8 cellular contexts compared by ENCODE assay signal in genomic region chr3:901953-902778, GRCh38.
DNase-seq lines count a peak whose midpoint lies in the region; ATAC-seq and TF ChIP-seq lines count a peak whose summit lies in the region.

No MANE protein-coding gene starts in this region.

- ATAC-seq in GM18868 (IDR thresholded peaks at IDR 0.05; ENCODE audit: unreplicated experiment) (peak; percentile 85), HG03280 (IDR thresholded peaks at IDR 0.05; ENCODE audit: unreplicated experiment) (peak; percentile 74), HG03460 (IDR thresholded peaks at IDR 0.05; ENCODE audit: unreplicated experiment) (no peak), HG03521 (IDR thresholded peaks at IDR 0.05; ENCODE audit: unreplicated experiment) (no peak)

- no peak overlapping the region for H3K27ac ChIP-seq in 22Rv1

- TF ChIP-seq CTCF in 22Rv1 (IDR thresholded peaks at IDR 0.05) = peak; percentile 83

- DNase-seq in amniotic epithelial cell (ENCODE audit: low read depth) (peak; percentile 7), NOMO-1 treated with dmso at 0.1 percent for 144 hours (lab: John Stamatoyannopoulos, UW; ENCODE audit: unreplicated experiment) (no peak), NCI-H1048 (lab: John Stamatoyannopoulos, UW) (no peak)

Comparison
In these comparisons a context has a peak if more than half of its experiments do, and no peak if none do; other contexts are left out.
1. ATAC-seq: peak in GM18868 (single experiment) and HG03280 (single experiment); none in HG03460 (single experiment) and HG03521 (single experiment).